ENCODE assay signal across 1 cellular context in the genomic region with DNA sequence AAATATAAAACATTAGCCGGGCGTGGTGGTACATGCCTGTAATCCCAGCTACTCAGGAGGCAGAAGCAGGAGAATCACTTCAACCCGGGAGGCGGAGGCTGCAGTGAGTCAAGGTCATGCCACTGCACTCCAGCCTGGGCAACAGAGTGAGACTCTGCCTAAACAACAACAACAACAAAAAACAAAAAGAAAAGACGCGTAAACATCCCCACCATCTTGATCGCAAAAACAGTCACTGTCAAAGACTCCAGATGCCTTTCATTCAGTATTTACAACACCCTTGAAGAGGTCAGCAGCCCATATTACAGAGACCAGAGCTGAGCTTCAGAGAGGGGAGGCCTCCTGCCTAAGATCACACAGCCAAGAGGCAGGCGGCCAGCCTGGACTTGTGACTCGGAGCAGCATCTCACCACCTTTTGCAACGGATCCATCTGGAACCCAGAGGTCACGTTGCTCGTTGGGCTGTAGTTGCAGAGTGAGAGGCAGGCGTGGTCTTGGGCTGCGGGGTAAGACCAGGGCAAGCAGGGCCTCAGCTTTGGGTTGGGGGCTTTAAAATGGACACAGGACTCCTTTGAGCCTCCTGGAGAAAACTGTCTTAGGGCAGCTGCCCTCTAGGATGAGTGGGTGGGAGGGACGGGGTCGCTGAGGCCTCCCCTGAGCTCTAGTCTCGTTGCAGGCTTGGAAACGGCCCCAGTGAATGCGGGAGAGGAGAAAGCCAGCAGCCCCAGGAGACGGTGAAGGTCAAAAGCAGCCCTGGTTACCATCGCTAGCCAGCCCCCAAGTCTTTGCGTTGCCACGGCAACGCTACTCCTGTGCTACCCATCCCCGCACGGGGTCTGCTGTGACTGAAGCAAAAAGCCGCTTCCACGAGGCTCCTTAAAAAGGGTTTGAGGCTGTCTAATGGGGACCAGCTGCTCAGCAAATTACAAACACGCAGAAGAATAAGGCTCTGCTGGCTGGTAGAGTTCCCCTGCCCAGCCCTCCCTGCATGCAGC.
TF ChIP-seq lines count a peak whose summit lies in the region.

No MANE protein-coding gene starts in this region.

TF ChIP-seq in IMR-90, 13 proteins besides CTCF, POLR2A, EP300 and RAD21:
- no peak for TF ChIP-seq BHLHE40 (IDR thresholded peaks at IDR 0.05; ENCODE audit: low read depth, low read length)
- TF ChIP-seq MAZ (IDR thresholded peaks at IDR 0.05; ENCODE audit: borderline replicate concordance, low read depth, low read length): no peak
- TF ChIP-seq, protein P1, sequence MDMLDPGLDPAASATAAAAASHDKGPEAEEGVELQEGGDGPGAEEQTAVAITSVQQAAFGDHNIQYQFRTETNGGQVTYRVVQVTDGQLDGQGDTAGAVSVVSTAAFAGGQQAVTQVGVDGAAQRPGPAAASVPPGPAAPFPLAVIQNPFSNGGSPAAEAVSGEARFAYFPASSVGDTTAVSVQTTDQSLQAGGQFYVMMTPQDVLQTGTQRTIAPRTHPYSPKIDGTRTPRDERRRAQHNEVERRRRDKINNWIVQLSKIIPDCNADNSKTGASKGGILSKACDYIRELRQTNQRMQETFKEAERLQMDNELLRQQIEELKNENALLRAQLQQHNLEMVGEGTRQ (IDR thresholded peaks at IDR 0.05; ENCODE audit: low read depth, low read length): no peak
- TF ChIP-seq RCOR1 (IDR thresholded peaks at IDR 0.05; ENCODE audit: insufficient replicate concordance, low read length): no peak
- no peak for TF ChIP-seq CHD1 (IDR thresholded peaks at IDR 0.05; ENCODE audit: low read depth, low read length)
